Comparison of ENCODE assay signal across 8 cellular contexts in the genomic region with DNA sequence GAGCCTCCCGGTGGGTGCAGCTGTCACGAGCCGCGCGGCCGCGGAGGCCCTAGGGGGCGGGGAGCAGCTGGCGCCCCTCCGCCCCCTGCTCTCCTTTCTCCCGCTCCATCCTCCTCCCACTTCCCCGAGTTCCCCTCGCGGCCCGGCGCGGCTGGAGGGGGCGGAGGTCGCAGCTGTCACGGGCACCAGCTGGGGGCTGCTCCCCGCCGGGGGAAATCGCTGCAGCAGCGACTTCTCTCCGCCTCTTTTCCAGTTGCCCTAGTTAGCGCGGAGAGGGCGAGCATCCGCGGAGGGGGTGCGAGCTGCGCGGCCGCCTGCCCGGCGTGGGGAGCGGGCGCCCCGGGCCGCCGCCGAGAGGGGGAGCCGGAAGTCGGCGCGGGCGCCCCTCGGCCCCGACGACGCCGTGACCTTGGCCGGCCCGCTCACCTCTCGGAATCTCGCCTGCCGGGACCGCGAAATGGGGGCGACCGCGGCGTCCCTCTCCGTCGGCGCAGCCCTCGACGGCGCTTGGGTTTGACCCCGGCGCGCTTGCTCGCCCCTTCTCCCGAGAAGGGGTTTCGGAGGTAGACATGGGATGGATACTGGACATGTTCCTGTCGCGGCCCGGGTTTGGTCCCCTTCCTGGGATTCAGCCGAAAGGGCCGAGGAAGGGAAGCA. TPM values are rescaled to one million over a fixed set of nuclear protein-coding genes. Genes with fewer than 3 reads are reported as not detected.
DNase-seq lines count a peak whose midpoint lies in the region; TF ChIP-seq lines count a peak whose summit lies in the region.

No MANE protein-coding gene starts in this region.

- no peaks in the 10 kb centered on the region for H3K27me3 ChIP-seq in liver (ENCODE audit: control insufficient read depth in 4 of 4, insufficient read depth in 4 of 4, low read length in 3 of 4)

- no peak for TF ChIP-seq RAD21 in liver (IDR thresholded peaks at IDR 0.05)

- peak overlapping the region; percentile 72 for H3K27ac ChIP-seq in cingulate gyrus (ENCODE audit: low read depth, low read length)
- peak overlapping the region; percentile 66 to 79 for H3K27ac ChIP-seq in liver (ENCODE audit: low read depth in 1 of 2, low read length in 2 of 2)

- peaks cover 4 to 23% (median 16%) of the 10 kb centered on the region in 4 donors for H3K4me1 ChIP-seq in liver (ENCODE audit: control insufficient read depth in 4 of 4, insufficient read depth in 4 of 4, low read length in 3 of 4)

- H3K4me3 ChIP-seq in GM08714 (ENCODE audit: low read length): peak overlapping the region; percentile 75
- peak overlapping the region; percentile 87 to 99 (median 95) for H3K4me3 ChIP-seq in liver (ENCODE audit: low read depth in 1 of 3, low read length in 3 of 3)

- no peak for TF ChIP-seq CTCF in liver (IDR thresholded peaks at IDR 0.05; ENCODE audit: low read depth, low read length, missing input control)

- no peaks in the 10 kb centered on the region for H3K36me3 ChIP-seq in liver (ENCODE audit: control insufficient read depth in 4 of 4, insufficient read depth in 3 of 4, low read depth in 1 of 4, low read length in 3 of 4)

- no peaks in the 10 kb centered on the region for H3K9me3 ChIP-seq in liver (ENCODE audit: control insufficient read depth in 4 of 4, low read length in 3 of 4)

- DNase-seq in HCEC 1CT (peak; percentile 18), NCI-H1092 (lab: John Stamatoyannopoulos, UW) (peak; percentile 31), DMS79 (lab: John Stamatoyannopoulos, UW) (no peak)
- DNase-seq in activated CD4-positive, alpha-beta T cell treated with anti-CD3 and anti-CD28 coated beads for 1 hour: peak; percentile 42
- peak; percentile 59 for DNase-seq in stimulated activated CD4-positive, alpha-beta T cell treated with anti-CD3 and anti-CD28 coated beads, Interleukin-4, amount 100 ng/mL, for 1 hour

- H3K9ac ChIP-seq in liver (ENCODE audit: low read depth in 1 of 2, low read length in 2 of 2): peak overlapping the region; percentile 51 to 81

- WGBS in liver: under 1% methylated on average over 80 of the region's 80 CpGs

TF ChIP-seq in liver, 16 proteins besides CTCF, POLR2A, EP300 and RAD21:
- TF ChIP-seq NR2F2 (IDR thresholded peaks at IDR 0.05): no peak
- TF ChIP-seq YY1 (IDR thresholded peaks at IDR 0.05): no peak

RNA-seq across cellular contexts. Expression of gene NCOA1, which starts 0.7 kb away (rescaled TPM):
- total RNA-seq in liver: 10 to 100 TPM; 25.8 to 26.6 TPM
- 1 to 10 TPM; 6.5 to 6.8 TPM for polyA plus RNA-seq in liver
